Comparison of ENCODE assay signal across 8 cellular contexts in genomic region chr3:185733980-185734724, GRCh38.
DNase-seq lines count a peak whose midpoint lies in the region; ATAC-seq and TF ChIP-seq lines count a peak whose summit lies in the region.

No MANE protein-coding gene starts in this region.

- H3K36me3 ChIP-seq in MM.1S (replicated peaks; ENCODE audit: insufficient read depth, low read length) (no peaks in the 10 kb centered on the region), SJCRH30 (no peaks in the 10 kb centered on the region), fibroblast of lung (ENCODE audit: control insufficient read depth, insufficient read depth, low read length) (no peaks in the 10 kb centered on the region)

- no peak overlapping the region for H3K9ac ChIP-seq in MM.1S (ENCODE audit: low read length)
- no peak overlapping the region for H3K9ac ChIP-seq in fibroblast of lung (ENCODE audit: insufficient read depth, low read length)

- intact Hi-C loops in activated CD8-positive, alpha-beta T cell treated with anti-CD3 and anti-CD28 coated beads for 36 hours (cut with micrococcal nuclease): no loop called here
- intact Hi-C loops in CD4-positive, alpha-beta T cell (cut with DNase I, micrococcal nuclease): no loop called here

- DNase-seq in activated CD8-positive, alpha-beta T cell treated with anti-CD3 and anti-CD28 coated beads for 36 hours: peak; percentile 31
- DNase-seq in activated CD8-positive, alpha-beta T cell treated with anti-CD3 and anti-CD28 coated beads, Interleukin-2, amount 10 ng/mL, durations not matched to agents 7 days and 5 days: no peak
- peak; percentile 50 for DNase-seq in MM.1S
- DNase-seq in SJCRH30: peak; percentile 47 to 75
- DNase-seq in fibroblast of lung (ENCODE audit: low read depth in 2 of 2): peak; percentile 83 to 89
- peak; percentile 81 for DNase-seq in non-pigmented ciliary epithelial cell (ENCODE audit: low read depth)
- no peak for DNase-seq in CD4-positive, alpha-beta T cell

- 0 out of 2 replicates have a peak, but pooled peaks cover 5% of the 10 kb centered on the region for H3K79me2 ChIP-seq in MM.1S (ENCODE audit: low read length)
- H3K79me2 ChIP-seq in fibroblast of lung (ENCODE audit: control insufficient read depth, insufficient read depth, low read length): peaks cover 60% of the 10 kb centered on the region

- no peak overlapping the region for H3K4me3 Mint-ChIP-seq in activated CD8-positive, alpha-beta T cell treated with anti-CD3 and anti-CD28 coated beads for 36 hours
- no peak overlapping the region for H3K4me3 Mint-ChIP-seq in activated CD8-positive, alpha-beta T cell treated with anti-CD3 and anti-CD28 coated beads, Interleukin-2, amount 10 ng/mL, durations not matched to agents 7 days and 5 days
- H3K4me3 Mint-ChIP-seq in CD4-positive, alpha-beta T cell: no peak overlapping the region

- POLR2A ChIA-PET in activated CD8-positive, alpha-beta T cell treated with anti-CD3 and anti-CD28 coated beads for 36 hours (lab: Charles Lee): interaction anchor here (0.5 kb wide), 1 partner anchor 806 kb away, joined by 3 read pairs; no protein-coding TSS in a partner anchor
- POLR2A ChIA-PET in activated CD8-positive, alpha-beta T cell treated with anti-CD3 and anti-CD28 coated beads, Interleukin-2, amount 10 ng/mL, durations not matched to agents 7 days and 5 days (lab: Charles Lee): no interaction called here
- POLR2A ChIA-PET in CD4-positive, alpha-beta T cell (lab: Charles Lee): no interaction called here

- CTCF ChIA-PET in activated CD8-positive, alpha-beta T cell treated with anti-CD3 and anti-CD28 coated beads for 36 hours (lab: Charles Lee): interaction anchor here (0.9 to 3.8 kb wide), 6 partner anchors 8 to 74 kb away, joined by 3 to 17 read pairs (median 4); no protein-coding TSS in a partner anchor
- CTCF ChIA-PET in activated CD8-positive, alpha-beta T cell treated with anti-CD3 and anti-CD28 coated beads, Interleukin-2, amount 10 ng/mL, durations not matched to agents 7 days and 5 days (lab: Charles Lee): interaction anchor here (1.8 to 3.6 kb wide), 2 partner anchors 12 to 34 kb away, joined by 5 to 23 read pairs; no protein-coding TSS in a partner anchor
- CTCF ChIA-PET in CD4-positive, alpha-beta T cell (lab: Charles Lee): interaction anchor here (1.8 kb wide), 1 partner anchor 12 kb away, joined by 3 read pairs; no protein-coding TSS in a partner anchor

- H3K4me1 ChIP-seq in MM.1S (ENCODE audit: low read length) (peaks cover 13% of the 10 kb centered on the region), SJCRH30 (peaks cover 23% of the 10 kb centered on the region), fibroblast of lung (ENCODE audit: control insufficient read depth, extremely low read depth, insufficient read depth, low read length) (peaks cover 38% of the 10 kb centered on the region)

- no peak for TF ChIP-seq CTCF in activated CD8-positive, alpha-beta T cell treated with anti-CD3 and anti-CD28 coated beads for 36 hours (IDR thresholded peaks at IDR 0.05)
- peak; percentile 52 for TF ChIP-seq CTCF in MM.1S (IDR thresholded peaks at IDR 0.05; ENCODE audit: low read length)
- peak; percentile 73 to 75 for TF ChIP-seq CTCF in fibroblast of lung (conservative IDR thresholded peaks at IDR 0.05 in 1 of 2, IDR thresholded peaks at IDR 0.05 in 1 of 2; ENCODE audit: low read depth in 1 of 2, low read length in 2 of 2)
- no peak for TF ChIP-seq CTCF in CD4-positive, alpha-beta T cell (IDR thresholded peaks at IDR 0.05)

- no peak overlapping the region for H3K27ac Mint-ChIP-seq in activated CD8-positive, alpha-beta T cell treated with anti-CD3 and anti-CD28 coated beads for 36 hours
- no peak overlapping the region for H3K27ac Mint-ChIP-seq in activated CD8-positive, alpha-beta T cell treated with anti-CD3 and anti-CD28 coated beads, Interleukin-2, amount 10 ng/mL, durations not matched to agents 7 days and 5 days
- H3K27ac Mint-ChIP-seq in CD4-positive, alpha-beta T cell: no peak overlapping the region

- no peaks in the 10 kb centered on the region for H3F3A ChIP-seq in MM.1S (ENCODE audit: insufficient read depth, low read length)

- H4K20me1 ChIP-seq in MM.1S (ENCODE audit: insufficient read depth, low read length) (no peaks in the 10 kb centered on the region), fibroblast of lung (ENCODE audit: control insufficient read depth, extremely low read depth, insufficient read depth, low read length) (no peaks in the 10 kb centered on the region)

- no peaks in the 10 kb centered on the region for H3K9me2 ChIP-seq in MM.1S (replicated peaks; ENCODE audit: insufficient read depth, low read length)

- no peaks in the 10 kb centered on the region for H3K9me3 ChIP-seq in MM.1S (replicated peaks; ENCODE audit: insufficient read depth, low read length)
- no peaks in the 10 kb centered on the region for H3K9me3 ChIP-seq in SJCRH30 (replicated peaks)
- no peaks in the 10 kb centered on the region for H3K9me3 ChIP-seq in fibroblast of lung (ENCODE audit: control insufficient read depth, insufficient read depth, low read depth, low read length)
- no peaks in the 10 kb centered on the region for H3K9me3 ChIP-seq in CD4-positive, alpha-beta T cell (ENCODE audit: control insufficient read depth, low read length)

- H3K4me1 Mint-ChIP-seq in activated CD8-positive, alpha-beta T cell treated with anti-CD3 and anti-CD28 coated beads for 36 hours (ENCODE audit: low read depth): no peaks in the 10 kb centered on the region
- no peaks in the 10 kb centered on the region for H3K4me1 Mint-ChIP-seq in activated CD8-positive, alpha-beta T cell treated with anti-CD3 and anti-CD28 coated beads, Interleukin-2, amount 10 ng/mL, durations not matched to agents 7 days and 5 days (ENCODE audit: low read depth)
- H3K4me1 Mint-ChIP-seq in CD4-positive, alpha-beta T cell (ENCODE audit: low read depth): no peaks in the 10 kb centered on the region

- H3K27me3 ChIP-seq in MM.1S (replicated peaks; ENCODE audit: insufficient read depth, low read length) (no peaks in the 10 kb centered on the region), SJCRH30 (no peaks in the 10 kb centered on the region), fibroblast of lung (ENCODE audit: control insufficient read depth, insufficient read depth, low read length) (no peaks in the 10 kb centered on the region)
- no peaks in the 10 kb centered on the region for H3K27me3 ChIP-seq in CD4-positive, alpha-beta T cell (ENCODE audit: control insufficient read depth, insufficient read depth, low read length)

- no peak overlapping the region for H2AFZ ChIP-seq in MM.1S (ENCODE audit: low read length)
- no peak overlapping the region for H2AFZ ChIP-seq in fibroblast of lung (ENCODE audit: low read length)

- H3K36me3 Mint-ChIP-seq in activated CD8-positive, alpha-beta T cell treated with anti-CD3 and anti-CD28 coated beads for 36 hours (ENCODE audit: low read depth): no peaks in the 10 kb centered on the region
- no peaks in the 10 kb centered on the region for H3K36me3 Mint-ChIP-seq in activated CD8-positive, alpha-beta T cell treated with anti-CD3 and anti-CD28 coated beads, Interleukin-2, amount 10 ng/mL, durations not matched to agents 7 days and 5 days (ENCODE audit: low read depth)
- no peaks in the 10 kb centered on the region for H3K36me3 Mint-ChIP-seq in CD4-positive, alpha-beta T cell (ENCODE audit: low read depth)

- no peaks in the 10 kb centered on the region for H3K9me3 Mint-ChIP-seq in activated CD8-positive, alpha-beta T cell treated with anti-CD3 and anti-CD28 coated beads for 36 hours
- no peaks in the 10 kb centered on the region for H3K9me3 Mint-ChIP-seq in activated CD8-positive, alpha-beta T cell treated with anti-CD3 and anti-CD28 coated beads, Interleukin-2, amount 10 ng/mL, durations not matched to agents 7 days and 5 days (ENCODE audit: insufficient read depth)
- H3K9me3 Mint-ChIP-seq in CD4-positive, alpha-beta T cell: no peaks in the 10 kb centered on the region

- no peak overlapping the region for H3K27ac ChIP-seq in MM.1S (ENCODE audit: low read length)
- no peak overlapping the region for H3K27ac ChIP-seq in SJCRH30
- no peak overlapping the region for H3K27ac ChIP-seq in fibroblast of lung (ENCODE audit: insufficient read depth, low read length)
- H3K27ac ChIP-seq in CD4-positive, alpha-beta T cell (ENCODE audit: low read depth, low read length): no peak overlapping the region

- H3K4me3 ChIP-seq in MM.1S (ENCODE audit: low read length) (no peak overlapping the region), SJCRH30 (no peak overlapping the region), fibroblast of lung (replicated peaks in 1 of 4; ENCODE audit: control extremely low read depth in 1 of 4, insufficient read depth in 1 of 4, low read depth in 3 of 4, low read length in 4 of 4) (no peak overlapping the region)

- no peak for ATAC-seq in activated CD8-positive, alpha-beta T cell treated with anti-CD3 and anti-CD28 coated beads for 36 hours
- ATAC-seq in activated CD8-positive, alpha-beta T cell treated with anti-CD3 and anti-CD28 coated beads, Interleukin-2, amount 10 ng/mL, durations not matched to agents 7 days and 5 days: no peak
- no peak for ATAC-seq in CD4-positive, alpha-beta T cell (ENCODE audit: poor library complexity)
- no peak for ATAC-seq in HG03135 (IDR thresholded peaks at IDR 0.05; ENCODE audit: unreplicated experiment)

- H3K4me2 ChIP-seq in MM.1S (ENCODE audit: low read depth, low read length) (no peak overlapping the region), fibroblast of lung (ENCODE audit: extremely low read depth, insufficient read depth, low read length) (no peak overlapping the region)

- peaks cover 7% of the 10 kb centered on the region for H3K27me3 Mint-ChIP-seq in activated CD8-positive, alpha-beta T cell treated with anti-CD3 and anti-CD28 coated beads for 36 hours
- peaks cover 9% of the 10 kb centered on the region for H3K27me3 Mint-ChIP-seq in activated CD8-positive, alpha-beta T cell treated with anti-CD3 and anti-CD28 coated beads, Interleukin-2, amount 10 ng/mL, durations not matched to agents 7 days and 5 days (ENCODE audit: low read depth)
- peaks cover 15% of the 10 kb centered on the region for H3K27me3 Mint-ChIP-seq in CD4-positive, alpha-beta T cell

Comparison
In these comparisons a context has a peak if more than half of its experiments do, and no peak if none do; other contexts are left out.
1. DNase-seq: peak in activated CD8-positive, alpha-beta T cell treated with anti-CD3 and anti-CD28 coated beads for 36 hours (single experiment), MM.1S (single experiment), SJCRH30 (2 of 2), fibroblast of lung (2 of 2) and non-pigmented ciliary epithelial cell (single experiment); none in activated CD8-positive, alpha-beta T cell treated with anti-CD3 and anti-CD28 coated beads, Interleukin-2, amount 10 ng/mL, durations not matched to agents 7 days and 5 days (single experiment) and CD4-positive, alpha-beta T cell (0 of 10).
2. CTCF ChIP-seq: peak in MM.1S (single experiment) and fibroblast of lung (2 of 2); none in activated CD8-positive, alpha-beta T cell treated with anti-CD3 and anti-CD28 coated beads for 36 hours (single experiment) and CD4-positive, alpha-beta T cell (single experiment).